In genomic region chr22:33142282-33142681, GRCh38 we compare ENCODE assay signal across 27 cellular contexts.
"Had no signal": no experiment of that assay in that cellular context is flagged by ENCODE, and none has a peak within 500 bp of the region (broad histone marks: within the 10 kb centered on the region; RNA-seq: fewer than 3 reads in every experiment).

No MANE protein-coding gene starts in this region.

- DNase-seq: activated B cell treated with CpG ODN at 0.5 μM for 24 hours; activated CD4-positive, alpha-beta memory T cell treated with anti-CD3 and anti-CD28 coated beads for 36 hours; activated CD4-positive, alpha-beta T cell treated with anti-CD3 and anti-CD28 coated beads for 4 hours; activated CD4-positive, alpha-beta T cell treated with anti-CD3 and anti-CD28 coated beads, Interleukin-2, amount 10 ng/mL, durations not matched to agents 24 days and 14 days; activated CD4-positive, alpha-beta T cell treated with anti-CD3 and anti-CD28 coated beads, Interleukin-2, amount 50 U/mL, for 1 hour; activated CD4-positive, alpha-beta T cell treated with anti-CD3 and anti-CD28 coated beads, Interleukin-2, amount 50 U/mL, for 4 hours; activated CD4-positive, CD25-positive, alpha-beta regulatory T cell treated with anti-CD3 and anti-CD28 coated beads, Interleukin-2, amount 50 U/mL, for 72 hours; activated CD8-positive, alpha-beta memory T cell treated with anti-CD3 and anti-CD28 coated beads, Interleukin-2, amount 50 U/mL, for 4 hours; activated CD8-positive, alpha-beta T cell treated with anti-CD3 and anti-CD28 coated beads for 36 hours; activated gamma-delta T cell; activated naive CD4-positive, alpha-beta T cell treated with anti-CD3 and anti-CD28 coated beads, Interleukin-2, amount 10 ng/mL, durations not matched to agents 7 days and 5 days; activated naive CD4-positive, alpha-beta T cell treated with Interleukin-2 at 50 U/mL for 16 hours; activated naive CD8-positive, alpha-beta T cell treated with anti-CD3 and anti-CD28 coated beads, Interleukin-2, amount 10 ng/mL, durations not matched to agents 7 days and 5 days; activated naive CD8-positive, alpha-beta T cell treated with anti-CD3 and anti-CD28 coated beads, Interleukin-2, amount 50 U/mL, for 24 hours; activated T-cell treated with anti-CD3 and anti-CD28 coated beads for 4 hours; activated T-cell treated with anti-CD3 and anti-CD28 coated beads, Interleukin-2, amount 50 U/mL, for 1 hour; activated T-cell treated with anti-CD3 and anti-CD28 coated beads, Interleukin-2, amount 50 U/mL, for 4 hours; activated T-cell treated with anti-CD3 and anti-CD28 coated beads, Interleukin-2, amount 50 U/mL, for 72 hours; amygdala; anterior cingulate cortex; caudate nucleus; cerebellar nuclear complex; T-helper 1 cell; T-helper 2 cell; T-helper 9 cell had no signal

- H3K27me3 ChIP-seq: ascending aorta, cardiac muscle cell had no signal

- H3K4me3 ChIP-seq: ascending aorta, cardiac muscle cell had no signal

- H3K36me3 ChIP-seq: ascending aorta, cardiac muscle cell had no signal

- H3K27ac ChIP-seq: ascending aorta, cardiac muscle cell had no signal

- H3K4me1 ChIP-seq: ascending aorta had no signal
